ENCODE assay signal across 33 cellular contexts in genomic region chr7:35967366-35968139, GRCh38.
A peak's percentile ranks its signal among the peaks of the same experiment; 100 is the strongest.
DNase-seq lines count a peak whose midpoint lies in the region; ATAC-seq, FAIRE-seq and TF ChIP-seq lines count a peak whose summit lies in the region.
"Had no signal": no experiment of that assay in that cellular context is flagged by ENCODE, and none has a peak within 500 bp of the region (broad histone marks: within the 10 kb centered on the region; RNA-seq: fewer than 3 reads in every experiment).

No MANE protein-coding gene starts in this region.

- no peaks in the 10 kb centered on the region for H3K27me3 Mint-ChIP-seq in WTC11 (ENCODE audit: low read depth)
- H3K27me3 Mint-ChIP-seq: progenitor cell of endocrine pancreas had no signal

- WGBS in SK-N-SH (ENCODE audit: low lambda C conversion rate) = 94% methylated on average over 37 of the region's 59 CpGs

- POLR2A ChIA-PET in SK-N-SH (lab: Yijun Ruan, JAX) (no interaction called here), WTC11 (lab: Charles Lee) (no interaction called here)

- no peaks in the 10 kb centered on the region for H3F3A ChIP-seq in SK-N-SH (replicated peaks; ENCODE audit: insufficient read depth)

- no peaks in the 10 kb centered on the region for H3K4me1 Mint-ChIP-seq in WTC11
- peaks cover 5% of the 10 kb centered on the region for H3K4me1 Mint-ChIP-seq in stimulated activated effector memory CD8-positive, alpha-beta T cell treated with anti-CD3 and anti-CD28 coated beads, Interleukin-12 subunit alpha, Interleukin-12 subunit beta, amount 100 ng/mL, for 72 hours

- H3K9me2 ChIP-seq in SK-N-SH = no peaks in the 10 kb centered on the region; the same call in 1 of the 2 replicates

- FAIRE-seq in kidney (lab: Jason Lieb, UNC) = no peak
- FAIRE-seq: HTR-8/SVneo had no signal

- no peak overlapping the region for H3K9ac ChIP-seq in SK-N-SH
- no peak overlapping the region for H3K9ac ChIP-seq in kidney (ENCODE audit: low read length in 2 of 2)
- H3K9ac ChIP-seq: neural progenitor cell had no signal

- no peaks in the 10 kb centered on the region for H3K27me3 ChIP-seq in SK-N-SH (ENCODE audit: insufficient read depth)
- H3K27me3 ChIP-seq: ascending aorta, neural progenitor cell, SJCRH30 had no signal

- no peak overlapping the region for H3K4me3 Mint-ChIP-seq in WTC11
- H3K4me3 Mint-ChIP-seq in stimulated activated effector memory CD8-positive, alpha-beta T cell treated with anti-CD3 and anti-CD28 coated beads, Interleukin-12 subunit alpha, Interleukin-12 subunit beta, amount 100 ng/mL, for 72 hours = no peak overlapping the region
- H3K4me3 Mint-ChIP-seq: activated CD4-positive, alpha-beta T cell treated with anti-CD3 and anti-CD28 coated beads, Interleukin-2, amount 10 ng/mL, durations not matched to agents 7 days and 5 days; activated naive CD8-positive, alpha-beta T cell treated with anti-CD3 and anti-CD28 coated beads, Interleukin-2, amount 10 ng/mL, durations not matched to agents 7 days and 5 days; activated T-cell treated with anti-CD3 and anti-CD28 coated beads, Interleukin-2, amount 50 U/mL, for 4 hours; neural progenitor cell had no signal

- H3K27ac ChIP-seq in SK-N-SH (ENCODE audit: low read depth in 2 of 2, low read length in 1 of 2) (no peak overlapping the region), kidney (ENCODE audit: low read depth in 2 of 2, low read length in 2 of 2) (no peak overlapping the region)
- H3K27ac ChIP-seq: ascending aorta, C4-2B, esophagus squamous epithelium, heart left ventricle, neural progenitor cell, SJCRH30, WERI-Rb-1 had no signal

- H2AFZ ChIP-seq in SK-N-SH (ENCODE audit: low read depth) = no peak overlapping the region
- H2AFZ ChIP-seq: neural progenitor cell had no signal

- H3K36me3 ChIP-seq in SK-N-SH (replicated peaks in 1 of 2; ENCODE audit: control insufficient read depth in 1 of 2, insufficient read depth in 2 of 2, low read length in 1 of 2) (no peaks in the 10 kb centered on the region), kidney (ENCODE audit: control insufficient read depth in 1 of 2, insufficient read depth in 2 of 2, low read length in 2 of 2) (no peaks in the 10 kb centered on the region)
- H3K36me3 ChIP-seq: ascending aorta, esophagus squamous epithelium, heart left ventricle, neural progenitor cell, SJCRH30, WERI-Rb-1 had no signal

- H3K4me1 ChIP-seq in SK-N-SH (ENCODE audit: control insufficient read depth in 1 of 2, insufficient read depth in 2 of 2, low read depth in 1 of 2, low read length in 1 of 2) (peaks cover 0 to 15% of the 10 kb centered on the region in 2 experiments; a peak in 2 of 4 replicates), kidney (ENCODE audit: control insufficient read depth in 1 of 2, insufficient read depth in 1 of 2, low read depth in 1 of 2, low read length in 2 of 2) (peaks cover 0 to 3% of the 10 kb centered on the region in 2 donors)
- H3K4me1 ChIP-seq: ascending aorta, neural progenitor cell, SJCRH30 had no signal

- no peak overlapping the region for H3K4me2 ChIP-seq in SK-N-SH
- H3K4me2 ChIP-seq: neural progenitor cell had no signal

- CTCF ChIA-PET in SK-N-SH (lab: Yijun Ruan, JAX) = interaction anchor here (0.7 to 14.1 kb wide), 4 partner anchors 18 to 351 kb away, joined by 3 to 185 read pairs (median 6); no protein-coding TSS in a partner anchor
- CTCF ChIA-PET in WTC11 (lab: Charles Lee) = interaction anchor here (0.7 to 1.3 kb wide), 2 partner anchors 8 to 51 kb away, joined by 3 to 5 read pairs; no protein-coding TSS in a partner anchor

- no peak for ATAC-seq in SK-N-SH treated with all-trans-retinoic acid at 6 μM for 48 hours
- ATAC-seq in WTC11 = peak; percentile 43
- ATAC-seq in stimulated activated effector memory CD8-positive, alpha-beta T cell treated with anti-CD3 and anti-CD28 coated beads, Interleukin-12 subunit alpha, Interleukin-12 subunit beta, amount 100 ng/mL, for 72 hours = peak; percentile 11
- ATAC-seq in GM19397 (IDR thresholded peaks at IDR 0.05; ENCODE audit: unreplicated experiment) = no peak
- no peak for ATAC-seq in GM21576 (IDR thresholded peaks at IDR 0.05; ENCODE audit: unreplicated experiment)

- H3K79me2 ChIP-seq in SK-N-SH (ENCODE audit: insufficient read depth) = no peaks in the 10 kb centered on the region

- H3K9me3 ChIP-seq in SK-N-SH = no peaks in the 10 kb centered on the region
- H3K9me3 ChIP-seq in kidney (ENCODE audit: control insufficient read depth in 1 of 2, low read length in 2 of 2) = no peaks in the 10 kb centered on the region
- H3K9me3 ChIP-seq: ascending aorta, esophagus squamous epithelium, heart left ventricle, SJCRH30 had no signal

- TF ChIP-seq EP300 in SK-N-SH (IDR thresholded peaks at IDR 0.05; ENCODE audit: borderline replicate concordance in 1 of 2, low read depth in 1 of 2, low read length in 1 of 2) = no peak

- peaks cover 5% of the 10 kb centered on the region for H3K9me3 Mint-ChIP-seq in WTC11
- no peaks in the 10 kb centered on the region for H3K9me3 Mint-ChIP-seq in stimulated activated effector memory CD8-positive, alpha-beta T cell treated with anti-CD3 and anti-CD28 coated beads, Interleukin-12 subunit alpha, Interleukin-12 subunit beta, amount 100 ng/mL, for 72 hours
- H3K9me3 Mint-ChIP-seq: activated CD4-positive, alpha-beta T cell treated with anti-CD3 and anti-CD28 coated beads, Interleukin-2, amount 10 ng/mL, durations not matched to agents 7 days and 5 days; activated naive CD8-positive, alpha-beta T cell treated with anti-CD3 and anti-CD28 coated beads, Interleukin-2, amount 10 ng/mL, durations not matched to agents 7 days and 5 days; activated T-cell treated with anti-CD3 and anti-CD28 coated beads, Interleukin-2, amount 50 U/mL, for 4 hours had no signal

- no peaks in the 10 kb centered on the region for H4K20me1 ChIP-seq in SK-N-SH (ENCODE audit: insufficient read depth)

- peak; percentile 22 for DNase-seq in SK-N-SH
- DNase-seq in WTC11 (ENCODE audit: low spot score) = peak; percentile 26
- peak; percentile 61 for DNase-seq in kidney
- DNase-seq in stimulated activated effector memory CD8-positive, alpha-beta T cell treated with anti-CD3 and anti-CD28 coated beads, Interleukin-12 subunit alpha, Interleukin-12 subunit beta, amount 100 ng/mL, for 72 hours (ENCODE audit: low spot score in 2 of 2) = no peak
- DNase-seq in islet precursor cell = no peak
- DNase-seq: 8988T; activated CD4-positive, alpha-beta T cell treated with anti-CD3 and anti-CD28 coated beads, Interleukin-2, amount 10 ng/mL, durations not matched to agents 7 days and 5 days; activated gamma-delta T cell treated with Interleukin-2 at 50 U/mL for 16 hours; activated naive CD8-positive, alpha-beta T cell treated with anti-CD3 and anti-CD28 coated beads, Interleukin-2, amount 10 ng/mL, durations not matched to agents 7 days and 5 days; activated T-cell treated with anti-CD3 and anti-CD28 coated beads, Interleukin-2, amount 50 U/mL, for 4 hours; caudate nucleus; dermis blood vessel endothelial cell; DMS79 treated with DMSO at 0.1 percent for 48 hours; esophagus squamous epithelium; foreskin melanocyte; GDM1; heart left ventricle; kidney glomerular epithelial cell; NCI-H1092 treated with DMSO at 0.1 percent for 48 hours; NCI-H187; NCI-H2171; SJCRH30; stimulated activated CD4-positive, alpha-beta T cell treated with anti-CD3 and anti-CD28 coated beads, Interleukin-4, amount 100 ng/mL, for 24 hours; substantia nigra; WERI-Rb-1 had no signal

- H3K36me3 Mint-ChIP-seq in WTC11 = 0 out of 2 replicates have a peak, but pooled peaks cover 2% of the 10 kb centered on the region
- no peaks in the 10 kb centered on the region for H3K36me3 Mint-ChIP-seq in stimulated activated effector memory CD8-positive, alpha-beta T cell treated with anti-CD3 and anti-CD28 coated beads, Interleukin-12 subunit alpha, Interleukin-12 subunit beta, amount 100 ng/mL, for 72 hours
- H3K36me3 Mint-ChIP-seq: activated naive CD8-positive, alpha-beta T cell treated with anti-CD3 and anti-CD28 coated beads, Interleukin-2, amount 10 ng/mL, durations not matched to agents 7 days and 5 days; neural progenitor cell had no signal

- H3K4me3 ChIP-seq in SK-N-SH (ENCODE audit: low read depth in 2 of 2, low read length in 1 of 2) (no peak overlapping the region), kidney (ENCODE audit: low read length in 2 of 2) (no peak overlapping the region)
- H3K4me3 ChIP-seq: esophagus squamous epithelium, neural progenitor cell, SJCRH30 had no signal

- intact Hi-C loops in kidney (cut with DNase I) = no loop called here

- H3K27ac Mint-ChIP-seq in WTC11 = no peak overlapping the region
- no peak overlapping the region for H3K27ac Mint-ChIP-seq in stimulated activated effector memory CD8-positive, alpha-beta T cell treated with anti-CD3 and anti-CD28 coated beads, Interleukin-12 subunit alpha, Interleukin-12 subunit beta, amount 100 ng/mL, for 72 hours
- H3K27ac Mint-ChIP-seq: activated CD4-positive, alpha-beta T cell treated with anti-CD3 and anti-CD28 coated beads, Interleukin-2, amount 10 ng/mL, durations not matched to agents 7 days and 5 days; activated naive CD8-positive, alpha-beta T cell treated with anti-CD3 and anti-CD28 coated beads, Interleukin-2, amount 10 ng/mL, durations not matched to agents 7 days and 5 days; neural progenitor cell; progenitor cell of endocrine pancreas had no signal

- TF ChIP-seq RAD21 in SK-N-SH (IDR thresholded peaks at IDR 0.05; ENCODE audit: low read length) = no peak

- TF ChIP-seq CTCF in SK-N-SH (IDR thresholded peaks at IDR 0.05) = no peak
- no peak for TF ChIP-seq CTCF in WTC11 (IDR thresholded peaks at IDR 0.05)
- TF ChIP-seq CTCF in kidney (IDR thresholded peaks at IDR 0.05; ENCODE audit: borderline replicate concordance, extremely low read depth, insufficient read depth) = no peak

TF ChIP-seq in SK-N-SH, 30 proteins besides CTCF, POLR2A, EP300 and RAD21 (continues in another document):
- TF ChIP-seq NFIC (IDR thresholded peaks at IDR 0.05; ENCODE audit: borderline replicate concordance) (no peak), YY1 (IDR thresholded peaks at IDR 0.05; ENCODE audit: low read depth) (no peak), JUND (IDR thresholded peaks at IDR 0.05) (no peak), MEF2A (IDR thresholded peaks at IDR 0.05; ENCODE audit: borderline replicate concordance, low read depth) (no peak), TEAD4 (IDR thresholded peaks at IDR 0.05; ENCODE audit: borderline replicate concordance, insufficient read depth) (no peak)

TF ChIP-seq in SK-N-SH treated with all-trans-retinoic acid at 6 μM for 48 hours, 23 proteins besides CTCF, POLR2A, EP300 and RAD21:
- TF ChIP-seq RARB (CRISPR knock-in tag; IDR thresholded peaks at IDR 0.05) = no peak

Comparison
In these comparisons a context has a peak if more than half of its experiments do, and no peak if none do; other contexts are left out.
1. DNase-seq: peak in SK-N-SH (single experiment), WTC11 (single experiment) and kidney (single experiment); none in stimulated activated effector memory CD8-positive, alpha-beta T cell treated with anti-CD3 and anti-CD28 coated beads, Interleukin-12 subunit alpha, Interleukin-12 subunit beta, amount 100 ng/mL, for 72 hours (0 of 2) and islet precursor cell (single experiment).
2. ATAC-seq: peak in WTC11 (single experiment) and stimulated activated effector memory CD8-positive, alpha-beta T cell treated with anti-CD3 and anti-CD28 coated beads, Interleukin-12 subunit alpha, Interleukin-12 subunit beta, amount 100 ng/mL, for 72 hours (single experiment); none in SK-N-SH treated with all-trans-retinoic acid at 6 μM for 48 hours (single experiment), GM19397 (single experiment) and GM21576 (single experiment).